Comparison of ENCODE assay signal across 28 cellular contexts in genomic region chr3:25747033-25747432, GRCh38. TPM values are rescaled to one million over a fixed set of nuclear protein-coding genes. Genes with fewer than 3 reads are reported as not detected.
DNase-seq lines count a peak whose midpoint lies in the region; ATAC-seq, FAIRE-seq and TF ChIP-seq lines count a peak whose summit lies in the region.
"Had no signal": no experiment of that assay in that cellular context is flagged by ENCODE, and none has a peak within 500 bp of the region (broad histone marks: within the 10 kb centered on the region; RNA-seq: fewer than 3 reads in every experiment).

No MANE protein-coding gene starts in this region.

- FAIRE-seq in H54 (lab: Jason Lieb, UNC) = peak; percentile 80
- FAIRE-seq: frontal cortex, G401.6 had no signal

- TF ChIP-seq CTCF in RWPE1 (conservative IDR thresholded peaks at IDR 0.05; ENCODE audit: low read depth) (no peak), choroid plexus epithelial cell (conservative IDR thresholded peaks at IDR 0.05; ENCODE audit: low read depth, low read length) (no peak), PC-9 (conservative IDR thresholded peaks at IDR 0.05) (no peak)

- H3K4me3 ChIP-seq in choroid plexus epithelial cell (ENCODE audit: low read depth, low read length) (no peak overlapping the region), PC-9 (no peak overlapping the region)
- H3K4me3 ChIP-seq: ascending aorta had no signal

- H3K4me2 ChIP-seq in PC-9 = no peak overlapping the region

- H3K27ac ChIP-seq in RWPE1 = no peak overlapping the region
- no peak overlapping the region for H3K27ac ChIP-seq in PC-9
- H3K27ac ChIP-seq: ascending aorta, WERI-Rb-1 had no signal

- H4K20me1 ChIP-seq in PC-9 (ENCODE audit: insufficient read depth) = no peaks in the 10 kb centered on the region

- H3K9me3 ChIP-seq in PC-9 (ENCODE audit: insufficient read depth, low read depth) = no peaks in the 10 kb centered on the region
- H3K9me3 ChIP-seq: ascending aorta had no signal

- no peak for ATAC-seq in HG03457 (IDR thresholded peaks at IDR 0.05; ENCODE audit: unreplicated experiment)
- ATAC-seq: left cardiac atrium; stimulated activated naive CD8-positive, alpha-beta T cell treated with anti-CD3 and anti-CD28 coated beads, Interleukin-15, amount 100 ng/mL, for 72 hours had no signal

- CTCF ChIA-PET in RWPE1 (lab: Yijun Ruan, JAX) = interaction anchor here (0.8 kb wide), 1 partner anchor 18 kb away, joined by 3 read pairs; no protein-coding TSS in a partner anchor
- CTCF ChIA-PET in PC-9 (lab: Charles Lee) = no interaction called here

- TF ChIP-seq POLR2A in H54 (IDR thresholded peaks at IDR 0.05; ENCODE audit: low read depth, low read length) = no peak

- H3K36me3 ChIP-seq in PC-9 (ENCODE audit: low read depth) = peaks cover 13% of the 10 kb centered on the region

- H3F3A ChIP-seq in PC-9 (ENCODE audit: insufficient read depth, low read depth) = no peaks in the 10 kb centered on the region

- H2AFZ ChIP-seq in PC-9 = no peak overlapping the region

- peaks cover 7% of the 10 kb centered on the region for H3K4me1 ChIP-seq in PC-9 (replicated peaks; ENCODE audit: insufficient read depth)
- H3K4me1 ChIP-seq: ascending aorta had no signal

- POLR2A ChIA-PET in RWPE1 (lab: Yijun Ruan, JAX; ENCODE audit: low non-redundant PET) (no interaction called here), PC-9 (lab: Charles Lee; ENCODE audit: unreplicated experiment) (no interaction called here)

- no peaks in the 10 kb centered on the region for H3K9me2 ChIP-seq in PC-9 (ENCODE audit: insufficient read depth)

- DNase-seq in H54 (ENCODE audit: insufficient read length, low spot score) (peak; percentile 5), RWPE1 (ENCODE audit: low spot score) (peak; percentile 18), choroid plexus epithelial cell (ENCODE audit: low read depth) (peak; percentile 48), non-pigmented ciliary epithelial cell (ENCODE audit: low read depth) (peak; percentile 1), HuH-7.5 (ENCODE audit: low spot score) (no peak), PC-9 (no peak), RPMI8226 (no peak)
- DNase-seq: activated CD4-positive, alpha-beta T cell treated with anti-CD3 and anti-CD28 coated beads, Interleukin-2, amount 10 ng/mL, durations not matched to agents 24 days and 14 days; activated effector memory CD4-positive, alpha-beta T cell treated with anti-CD3 and anti-CD28 coated beads, Interleukin-2, amount 50 U/mL, for 16 hours; activated naive CD8-positive, alpha-beta T cell treated with anti-CD3 and anti-CD28 coated beads for 36 hours; activated T-cell treated with anti-CD3 and anti-CD28 coated beads, Interleukin-2, amount 50 U/mL, for 1 hour; CD8-positive, alpha-beta memory T cell; effector CD4-positive, alpha-beta T cell; H9; Karpas-422; left cardiac atrium; NCI-H146; NCI-H2107; NCI-H446 treated with DMSO at 0.1 percent for 48 hours; OCI-M1; SIG-M5; stimulated activated naive CD8-positive, alpha-beta T cell treated with anti-CD3 and anti-CD28 coated beads, Interleukin-15, amount 100 ng/mL, for 72 hours; T-helper 9 cell; WERI-Rb-1 had no signal

- H3K27me3 ChIP-seq in PC-9 (ENCODE audit: insufficient read depth, low read depth) = no peaks in the 10 kb centered on the region
- H3K27me3 ChIP-seq: ascending aorta had no signal

- H3K79me2 ChIP-seq in PC-9 (ENCODE audit: low read depth) = no peaks in the 10 kb centered on the region

- intact Hi-C loops in PC-9 (cut with micrococcal nuclease; ENCODE audit: unreplicated experiment) = no loop called here

- no TSS peak for BruUV-seq in PC-9 (replicated peaks; lab: Mats Ljungman, UMichigan)

RNA-seq across cellular contexts. Expression of gene NGLY1, which starts 36.2 kb away (rescaled TPM):
- total RNA-seq in PC-9 (2021) = 26.3 and 29.4 TPM in 2 replicates

RNA-seq across cellular contexts. Expression of gene OXSM, which starts 42.9 kb away (rescaled TPM):
- 11.6 and 13.8 TPM in 2 replicates for total RNA-seq in PC-9 (2021)
- total RNA-seq: ascending aorta had no signal

Comparison
In these comparisons a context has a peak if more than half of its experiments do, and no peak if none do; other contexts are left out.
1. DNase-seq: peak in H54 (single experiment), RWPE1 (single experiment), choroid plexus epithelial cell (single experiment) and non-pigmented ciliary epithelial cell (single experiment); none in HuH-7.5 (single experiment), PC-9 (0 of 2) and RPMI8226 (single experiment).